ENCODE assay signal across 8 cellular contexts in the genomic region with DNA sequence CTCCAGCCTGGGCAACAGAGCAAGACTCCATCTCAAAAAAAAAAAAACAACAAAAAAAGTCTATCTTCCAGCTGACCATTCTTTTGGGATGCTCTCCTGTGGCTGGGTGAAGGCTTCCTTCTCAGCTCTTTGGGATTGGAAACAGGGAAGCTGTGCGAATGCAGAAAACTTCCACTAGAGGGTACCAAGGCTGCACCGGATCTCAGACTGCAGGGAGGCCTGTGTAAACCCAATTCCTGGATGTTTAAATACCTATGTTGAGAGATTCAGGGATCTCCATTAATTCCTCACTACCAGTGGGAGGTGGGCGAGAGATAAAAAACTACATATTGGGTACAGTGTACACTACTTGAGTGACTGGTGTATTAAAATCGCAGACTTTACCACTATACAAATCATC. TPM values are rescaled to one million over a fixed set of nuclear protein-coding genes. Genes with fewer than 3 reads are reported as not detected.
A peak's percentile ranks its signal among the peaks of the same experiment; 100 is the strongest.
DNase-seq lines count a peak whose midpoint lies in the region; ATAC-seq, FAIRE-seq and TF ChIP-seq lines count a peak whose summit lies in the region.
"Not testable (repeated sequence)": the region's sequence is repeated elsewhere in the genome, so short reads cannot be mapped to it uniquely, and the experiment has no call there.

No MANE protein-coding gene starts in this region.

- not testable (repeated sequence) for H3K27me3 ChIP-seq in bronchial epithelial cell (ENCODE audit: control insufficient read depth, insufficient read depth, low read length); mesendoderm (ENCODE audit: insufficient read depth, low read length, poor library complexity); tibial artery

- not testable (repeated sequence) for H3K9me3 Mint-ChIP-seq in T-helper 2 cell treated with Interferon-gamma antibody and Interleukin-4, amounts not matched to agents 5 μg/mL and 100 μg/mL, for 36 hours

- H3K9me3 ChIP-seq in tibial artery: not testable (repeated sequence)

- H3K27ac Mint-ChIP-seq in T-helper 2 cell treated with Interferon-gamma antibody and Interleukin-4, amounts not matched to agents 5 μg/mL and 100 μg/mL, for 36 hours: peak overlapping the region; percentile 52

- not testable (repeated sequence) for H3K4me3 Mint-ChIP-seq in T-helper 2 cell treated with Interferon-gamma antibody and Interleukin-4, amounts not matched to agents 5 μg/mL and 100 μg/mL, for 36 hours

- not testable (repeated sequence) for H3K27ac ChIP-seq in mesendoderm (ENCODE audit: low read depth, low read length); tibial artery

- H3K9ac ChIP-seq in mesendoderm (ENCODE audit: low read length): not testable (repeated sequence)

- not testable (repeated sequence) for H2BK15ac ChIP-seq in mesendoderm (replicated peaks; ENCODE audit: low read depth)

- H2BK120ac ChIP-seq in mesendoderm (ENCODE audit: low read depth, low read length): not testable (repeated sequence)

- H3K18ac ChIP-seq in mesendoderm (ENCODE audit: low read length): not testable (repeated sequence)

- H3K27me3 Mint-ChIP-seq in T-helper 2 cell treated with Interferon-gamma antibody and Interleukin-4, amounts not matched to agents 5 μg/mL and 100 μg/mL, for 36 hours (ENCODE audit: low read depth): not testable (repeated sequence)

- H3K4ac ChIP-seq in mesendoderm (ENCODE audit: low read depth, low read length): not testable (repeated sequence)

- H3K4me1 ChIP-seq in mesendoderm (ENCODE audit: control insufficient read depth, low read depth, low read length): not testable (repeated sequence)
- peaks cover 0 to 13% (median 2%) of the 10 kb centered on the region in 4 donors for H3K4me1 ChIP-seq in tibial artery

- H4K5ac ChIP-seq in mesendoderm (ENCODE audit: low read length): not testable (repeated sequence)

- peaks cover 14% of the 10 kb centered on the region for H3K4me1 Mint-ChIP-seq in T-helper 2 cell treated with Interferon-gamma antibody and Interleukin-4, amounts not matched to agents 5 μg/mL and 100 μg/mL, for 36 hours (ENCODE audit: low read depth)

- H3K79me1 ChIP-seq in mesendoderm (ENCODE audit: low read length): not testable (repeated sequence)

- not testable (repeated sequence) for H3K36me3 Mint-ChIP-seq in T-helper 2 cell treated with Interferon-gamma antibody and Interleukin-4, amounts not matched to agents 5 μg/mL and 100 μg/mL, for 36 hours (ENCODE audit: low read depth)

- H2BK5ac ChIP-seq in mesendoderm (ENCODE audit: low read length): not testable (repeated sequence)

- not testable (repeated sequence) for H4K8ac ChIP-seq in mesendoderm (ENCODE audit: low read depth, low read length)

- H3K4me2 ChIP-seq in mesendoderm (ENCODE audit: low read length): not testable (repeated sequence)

- intact Hi-C loops in Right ventricle myocardium inferior (cut with DNase I) (loop anchor here (10.0 kb wide), 1 partner anchor 114 kb away; no protein-coding TSS in a partner anchor), tibial artery (cut with DNase I; ENCODE audit: low total_unique reads) (loop anchor here (5.0 kb wide), 1 partner anchor 112 kb away; no protein-coding TSS in a partner anchor)

- peak; percentile 39 for ATAC-seq in Right ventricle myocardium inferior

- not testable (repeated sequence) for DNase-seq in D721Med (ENCODE audit: insufficient read length, low spot score); T-helper 2 cell treated with Interferon-gamma antibody and Interleukin-4, amounts not matched to agents 5 μg/mL and 100 μg/mL, for 36 hours (ENCODE audit: low spot score); Right ventricle myocardium inferior (ENCODE audit: missing footprints); tibial artery
- DNase-seq in HCEC 1CT (peak; percentile 29), NCI-H2171 treated with DMSO at 0.1 percent for 48 hours (lab: John Stamatoyannopoulos, UW) (peak; percentile 25), bronchial epithelial cell (ENCODE audit: low read depth) (peak; percentile 27), mesendoderm (peak; percentile 28)

- not testable (repeated sequence) for H3K79me2 ChIP-seq in mesendoderm (ENCODE audit: control insufficient read depth, insufficient read depth, low read length)

- H2AK5ac ChIP-seq in mesendoderm (ENCODE audit: low read length): not testable (repeated sequence)

- not testable (repeated sequence) for H3K56ac ChIP-seq in mesendoderm (ENCODE audit: low read length)

- not testable (repeated sequence) for H3K4me3 ChIP-seq in bronchial epithelial cell (ENCODE audit: low read depth, low read length); mesendoderm (ENCODE audit: low read length); tibial artery

- H3K23ac ChIP-seq in mesendoderm (ENCODE audit: low read length): not testable (repeated sequence)

- WGBS in mesendoderm (ENCODE audit: extremely low coverage, insufficient coverage, low lambda C conversion rate): no CpG with 5 or more reads among the region's 4 CpGs

- peak; percentile 39 for TF ChIP-seq CTCF in D721Med (IDR thresholded peaks at IDR 0.05; ENCODE audit: insufficient read depth, missing control alignments)
- peak; percentile 32 for TF ChIP-seq CTCF in bronchial epithelial cell (IDR thresholded peaks at IDR 0.05; ENCODE audit: insufficient read depth, low read length, severe bottlenecking)
- TF ChIP-seq CTCF in tibial artery (IDR thresholded peaks at IDR 0.05): peak; percentile 37 to 41

- H3K36me3 ChIP-seq in bronchial epithelial cell (ENCODE audit: control insufficient read depth, insufficient read depth, low read length); mesendoderm (ENCODE audit: control insufficient read depth, insufficient read depth, low read length); tibial artery: not testable (repeated sequence)

- FAIRE-seq in D721Med (lab: Jason Lieb, UNC); bronchial epithelial cell (lab: Jason Lieb, UNC): not testable (repeated sequence)

RNA-seq across cellular contexts. Expression of gene NPEPPS, which starts 30.3 kb away (rescaled TPM):
- total RNA-seq in bronchial epithelial cell (84.2 and 95.0 TPM in 2 replicates), Right ventricle myocardium inferior (83.9 TPM)
- 45.5 TPM for polyA plus RNA-seq in mesendoderm (2013, experiment 1 of 2)
- 44.9 TPM for polyA plus RNA-seq in mesendoderm (2013, experiment 2 of 2)
